In genomic region chr12:79331870-79332269, GRCh38 we compare ENCODE assay signal across 20 cellular contexts.
"Had no signal": no experiment of that assay in that cellular context is flagged by ENCODE, and none has a peak within 500 bp of the region (broad histone marks: within the 10 kb centered on the region; RNA-seq: fewer than 3 reads in every experiment).

No MANE protein-coding gene starts in this region.

- H3K4me3 Mint-ChIP-seq: activated CD4-positive, alpha-beta T cell treated with anti-CD3 and anti-CD28 coated beads, Interleukin-2, amount 10 ng/mL, durations not matched to agents 7 days and 5 days; activated naive CD4-positive, alpha-beta T cell treated with anti-CD3 and anti-CD28 coated beads, Interleukin-2, amount 10 ng/mL, durations not matched to agents 7 days and 5 days; natural killer cell had no signal

- H3K9me3 ChIP-seq: heart left ventricle, left lung, prostate gland, right lobe of liver, upper lobe of left lung had no signal

- H3K27me3 ChIP-seq: left lung, right lobe of liver, upper lobe of left lung had no signal

- DNase-seq: activated CD4-positive, alpha-beta T cell treated with anti-CD3 and anti-CD28 coated beads, Interleukin-2, amount 10 ng/mL, durations not matched to agents 7 days and 5 days; activated CD4-positive, CD25-positive, alpha-beta regulatory T cell; activated naive CD4-positive, alpha-beta T cell treated with anti-CD3 and anti-CD28 coated beads, Interleukin-2, amount 10 ng/mL, durations not matched to agents 7 days and 5 days; activated T-cell treated with anti-CD3 and anti-CD28 coated beads for 4 hours; amniotic stem cell; heart left ventricle; left lung; natural killer cell; occipital lobe; right lobe of liver; stimulated activated CD4-positive, alpha-beta T cell treated with anti-CD3 and anti-CD28 coated beads, Interleukin-12 subunit alpha, Interleukin-12 subunit beta, amount 100 ng/mL, for 4 hours; stimulated activated CD4-positive, alpha-beta T cell treated with anti-CD3 and anti-CD28 coated beads, Interleukin-2, amount 100 ng/mL, for 48 hours; stimulated activated naive CD4-positive, alpha-beta T cell treated with Interleukin-2 at 50 U/mL for 16 hours; upper lobe of left lung had no signal

- H3K36me3 ChIP-seq: heart left ventricle, left lung, prostate gland, right lobe of liver, upper lobe of left lung had no signal

- ATAC-seq: esophagus mucosa, heart left ventricle, left lung, natural killer cell, right lobe of liver had no signal

- H3K4me3 ChIP-seq: heart left ventricle, left lung, prostate gland, right lobe of liver, upper lobe of left lung had no signal

- H3K4me1 Mint-ChIP-seq: activated CD4-positive, alpha-beta T cell treated with anti-CD3 and anti-CD28 coated beads, Interleukin-2, amount 10 ng/mL, durations not matched to agents 7 days and 5 days; activated naive CD4-positive, alpha-beta T cell treated with anti-CD3 and anti-CD28 coated beads, Interleukin-2, amount 10 ng/mL, durations not matched to agents 7 days and 5 days; natural killer cell had no signal

- H3K27ac Mint-ChIP-seq: activated CD4-positive, alpha-beta T cell treated with anti-CD3 and anti-CD28 coated beads, Interleukin-2, amount 10 ng/mL, durations not matched to agents 7 days and 5 days; activated naive CD4-positive, alpha-beta T cell treated with anti-CD3 and anti-CD28 coated beads, Interleukin-2, amount 10 ng/mL, durations not matched to agents 7 days and 5 days; activated T-helper 2 cell treated with anti-CD3 and anti-CD28 coated beads, Interferon-gamma antibody, Interleukin-2, Interleukin-4, amounts not matched to agents 10 μg/mL and 5 μg/mL and 100 μg/mL, durations not matched to agents 14 hours and 24 hours and 36 hours; natural killer cell had no signal

- H3K36me3 Mint-ChIP-seq: activated naive CD4-positive, alpha-beta T cell treated with anti-CD3 and anti-CD28 coated beads, Interleukin-2, amount 10 ng/mL, durations not matched to agents 7 days and 5 days; natural killer cell had no signal

- H3K27me3 Mint-ChIP-seq: activated CD4-positive, alpha-beta T cell treated with anti-CD3 and anti-CD28 coated beads, Interleukin-2, amount 10 ng/mL, durations not matched to agents 7 days and 5 days; activated naive CD4-positive, alpha-beta T cell treated with anti-CD3 and anti-CD28 coated beads, Interleukin-2, amount 10 ng/mL, durations not matched to agents 7 days and 5 days had no signal

- FAIRE-seq: endometrium, frontal cortex, keratinocyte had no signal

- H3K4me1 ChIP-seq: heart left ventricle, left lung, prostate gland, right lobe of liver, upper lobe of left lung had no signal

- H3K9me3 Mint-ChIP-seq: activated naive CD4-positive, alpha-beta T cell treated with anti-CD3 and anti-CD28 coated beads, Interleukin-2, amount 10 ng/mL, durations not matched to agents 7 days and 5 days; activated T-helper 2 cell treated with anti-CD3 and anti-CD28 coated beads, Interferon-gamma antibody, Interleukin-2, Interleukin-4, amounts not matched to agents 10 μg/mL and 5 μg/mL and 100 μg/mL, durations not matched to agents 14 hours and 24 hours and 36 hours had no signal

- H3K27ac ChIP-seq: heart left ventricle, left lung, prostate gland, right lobe of liver, upper lobe of left lung had no signal
